ENCODE assay signal across 12 cellular contexts in the genomic region with DNA sequence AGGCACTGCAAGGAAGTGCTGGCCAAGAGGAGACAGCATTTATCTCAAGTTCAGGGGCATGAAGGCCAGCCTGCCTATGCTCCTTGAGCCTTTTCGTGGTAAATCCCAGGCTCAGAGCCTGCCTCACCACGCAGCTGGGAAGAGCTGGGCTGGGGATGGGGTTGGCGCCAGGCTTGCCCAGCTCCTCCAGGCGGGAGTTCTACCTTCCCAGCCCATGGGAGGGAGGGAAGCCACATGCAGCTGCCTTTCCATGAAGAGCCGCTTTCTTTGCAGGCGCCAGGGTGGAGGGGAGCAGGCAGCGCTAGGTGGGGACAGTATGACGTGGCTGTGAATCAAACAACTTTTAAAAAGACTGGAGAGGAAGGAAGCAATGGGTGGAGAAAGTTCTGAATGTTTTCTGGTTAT. TPM values are rescaled to one million over a fixed set of nuclear protein-coding genes. Genes with fewer than 3 reads are reported as not detected.
DNase-seq lines count a peak whose midpoint lies in the region; ATAC-seq, FAIRE-seq and TF ChIP-seq lines count a peak whose summit lies in the region.
"Had no signal": no experiment of that assay in that cellular context is flagged by ENCODE, and none has a peak within 500 bp of the region (broad histone marks: within the 10 kb centered on the region; RNA-seq: fewer than 3 reads in every experiment).

No MANE protein-coding gene starts in this region.

- no peaks in the 10 kb centered on the region for H3K9me3 Mint-ChIP-seq in activated T-cell treated with anti-CD3 and anti-CD28 coated beads, Interleukin-2, amount 50 U/mL, for 4 hours
- no peaks in the 10 kb centered on the region for H3K9me3 Mint-ChIP-seq in Caco-2 (ENCODE audit: unreplicated experiment)
- H3K9me3 Mint-ChIP-seq: stimulated activated naive CD8-positive, alpha-beta T cell treated with anti-CD3 and anti-CD28 coated beads, Interleukin-15, amount 100 ng/mL, for 72 hours had no signal

- POLR2A ChIA-PET in Caco-2 (lab: Charles Lee): no interaction called here

- H3K27ac Mint-ChIP-seq in Caco-2 (ENCODE audit: unreplicated experiment): no peak overlapping the region
- H3K27ac Mint-ChIP-seq: activated naive CD8-positive, alpha-beta T cell; stimulated activated naive CD8-positive, alpha-beta T cell treated with anti-CD3 and anti-CD28 coated beads, Interleukin-15, amount 100 ng/mL, for 72 hours had no signal

- peak; percentile 74 for DNase-seq in H54 (ENCODE audit: insufficient read length, low spot score)
- DNase-seq in astrocyte of the spinal cord (ENCODE audit: low read depth, low spot score): peak; percentile 24
- peak in 39 of 51 donors; percentile 4 to 73 (median 24) for DNase-seq in hypothalamus (lab: John Stamatoyannopoulos, UW)
- peak; percentile 38 to 94 (median 57) for DNase-seq in posterior cingulate gyrus
- DNase-seq in SKM-1 (lab: John Stamatoyannopoulos, UW; ENCODE audit: unreplicated experiment): no peak
- DNase-seq in activated T-cell treated with anti-CD3 and anti-CD28 coated beads, Interleukin-2, amount 50 U/mL, for 4 hours: no peak
- no peak for DNase-seq in Caco-2
- DNase-seq: Calu3; NCI-H345; stimulated activated naive CD8-positive, alpha-beta T cell treated with anti-CD3 and anti-CD28 coated beads, Interleukin-15, amount 100 ng/mL, for 72 hours had no signal

- TF ChIP-seq CTCF in astrocyte of the spinal cord (IDR thresholded peaks at IDR 0.05; ENCODE audit: low read depth, low read length): no peak
- TF ChIP-seq CTCF in Caco-2 (IDR thresholded peaks at IDR 0.05; ENCODE audit: insufficient read depth in 1 of 2, low read depth in 1 of 2, low read length in 1 of 2, severe bottlenecking in 1 of 2, unreplicated experiment in 1 of 2): no peak

- peak; percentile 97 for FAIRE-seq in H54 (lab: Jason Lieb, UNC)

- no TSS peak for BruUV-seq in Caco-2 (replicated peaks; lab: Mats Ljungman, UMichigan)

- peaks cover 7% of the 10 kb centered on the region for H3K27me3 Mint-ChIP-seq in activated T-cell treated with anti-CD3 and anti-CD28 coated beads, Interleukin-2, amount 50 U/mL, for 4 hours (ENCODE audit: low read depth)
- H3K27me3 Mint-ChIP-seq in Caco-2 (ENCODE audit: insufficient read depth, unreplicated experiment): peaks cover 8% of the 10 kb centered on the region
- H3K27me3 Mint-ChIP-seq: activated naive CD8-positive, alpha-beta T cell had no signal

- H3K4me3 Mint-ChIP-seq in activated T-cell treated with anti-CD3 and anti-CD28 coated beads, Interleukin-2, amount 50 U/mL, for 4 hours: no peak overlapping the region
- H3K4me3 Mint-ChIP-seq in Caco-2 (ENCODE audit: unreplicated experiment): no peak overlapping the region
- H3K4me3 Mint-ChIP-seq: activated naive CD8-positive, alpha-beta T cell; stimulated activated naive CD8-positive, alpha-beta T cell treated with anti-CD3 and anti-CD28 coated beads, Interleukin-15, amount 100 ng/mL, for 72 hours had no signal

- in situ Hi-C loops in astrocyte of the spinal cord (cut with HindIII; ENCODE audit: low sequenced_read_pairs): no loop called here

- no peaks in the 10 kb centered on the region for H3K36me3 ChIP-seq in Caco-2 (ENCODE audit: control insufficient read depth, insufficient read depth, low read length)

- intact Hi-C loops in posterior cingulate gyrus (cut with DNase I): no loop called here
- intact Hi-C loops in Caco-2 (cut with micrococcal nuclease; ENCODE audit: unreplicated experiment): no loop called here

- no peaks in the 10 kb centered on the region for H3K4me1 ChIP-seq in Caco-2

- H3K4me3 ChIP-seq in astrocyte of the spinal cord (ENCODE audit: low read depth, low read length) (no peak overlapping the region), Caco-2 (ENCODE audit: low read depth, low read length) (no peak overlapping the region)

- H3K9me3 ChIP-seq in Caco-2: no peaks in the 10 kb centered on the region

- CTCF ChIA-PET in Caco-2 (lab: Charles Lee): interaction anchor here (1.0 kb wide), 1 partner anchor 20 kb away, joined by 3 read pairs; a partner anchor contains a TSS

- peaks cover 2% of the 10 kb centered on the region for H3K36me3 Mint-ChIP-seq in activated T-cell treated with anti-CD3 and anti-CD28 coated beads, Interleukin-2, amount 50 U/mL, for 4 hours (ENCODE audit: insufficient read depth)
- no peaks in the 10 kb centered on the region for H3K36me3 Mint-ChIP-seq in Caco-2 (ENCODE audit: insufficient read depth, unreplicated experiment)
- H3K36me3 Mint-ChIP-seq: activated naive CD8-positive, alpha-beta T cell had no signal

- TF ChIP-seq POLR2A in H54 (IDR thresholded peaks at IDR 0.05; ENCODE audit: low read depth, low read length): peak; percentile 26; the same call in 1 of the 2 replicates

- no peak for ATAC-seq in HG03520 (IDR thresholded peaks at IDR 0.05; ENCODE audit: unreplicated experiment)
- no peak for ATAC-seq in activated T-cell treated with anti-CD3 and anti-CD28 coated beads, Interleukin-2, amount 50 U/mL, for 4 hours
- ATAC-seq: stimulated activated naive CD8-positive, alpha-beta T cell treated with anti-CD3 and anti-CD28 coated beads, Interleukin-15, amount 100 ng/mL, for 72 hours had no signal

- no peaks in the 10 kb centered on the region for H3K27me3 ChIP-seq in Caco-2 (replicated peaks; ENCODE audit: control insufficient read depth, insufficient read depth, low read length)

- H3K4me1 Mint-ChIP-seq in activated T-cell treated with anti-CD3 and anti-CD28 coated beads, Interleukin-2, amount 50 U/mL, for 4 hours (ENCODE audit: low read depth): no peaks in the 10 kb centered on the region
- H3K4me1 Mint-ChIP-seq in Caco-2 (ENCODE audit: low read depth, unreplicated experiment): no peaks in the 10 kb centered on the region
- H3K4me1 Mint-ChIP-seq: stimulated activated naive CD8-positive, alpha-beta T cell treated with anti-CD3 and anti-CD28 coated beads, Interleukin-15, amount 100 ng/mL, for 72 hours had no signal

RNA-seq across cellular contexts. Expression of a gene that starts 19.5 kb away (rescaled TPM):
- 1 to 10 TPM; 6.5 to 7.8 (median 7.1) TPM for total RNA-seq in activated T-cell treated with anti-CD3 and anti-CD28 coated beads, Interleukin-2, amount 50 U/mL, for 4 hours
- total RNA-seq in Caco-2 (2022): 17.9 and 19.0 TPM in 2 replicates

Comparison
In these comparisons a context has a peak if more than half of its experiments do, and no peak if none do; other contexts are left out.
1. DNase-seq: peak in H54 (single experiment), astrocyte of the spinal cord (single experiment), hypothalamus (39 of 51) and posterior cingulate gyrus (10 of 10); none in SKM-1 (single experiment), activated T-cell treated with anti-CD3 and anti-CD28 coated beads, Interleukin-2, amount 50 U/mL, for 4 hours (single experiment) and Caco-2 (0 of 2).